26 cellular contexts compared by ENCODE assay signal in the genomic region with DNA sequence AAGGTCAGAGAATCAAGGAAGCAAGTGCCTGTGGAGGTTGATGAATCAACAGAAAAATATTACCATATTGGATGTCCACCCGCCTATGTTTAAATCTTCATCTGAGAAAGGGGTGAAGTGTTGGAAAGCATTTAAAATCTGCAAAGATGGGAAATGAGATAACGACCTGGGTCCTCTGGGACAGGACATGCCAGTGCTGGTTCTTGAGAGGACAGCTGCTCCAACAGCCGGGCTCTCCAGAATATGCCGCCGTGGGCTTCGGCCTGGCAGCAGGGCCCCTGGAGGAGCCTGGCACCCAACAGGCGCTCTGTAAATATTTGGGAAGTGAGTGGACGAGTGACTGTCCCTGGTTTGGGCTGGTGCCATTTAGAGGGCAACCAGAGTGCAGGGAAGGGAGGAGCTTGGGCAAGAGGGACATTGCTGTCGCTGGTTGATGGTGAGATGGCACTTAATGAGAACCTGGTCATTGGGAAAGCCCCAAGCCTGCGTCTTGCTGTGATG.
DNase-seq lines count a peak whose midpoint lies in the region; ATAC-seq lines count a peak whose summit lies in the region.
"Had no signal": no experiment of that assay in that cellular context is flagged by ENCODE, and none has a peak within 500 bp of the region (broad histone marks: within the 10 kb centered on the region; RNA-seq: fewer than 3 reads in every experiment).

No MANE protein-coding gene starts in this region.

- no peaks in the 10 kb centered on the region for H3K27me3 ChIP-seq in MG63
- H3K27me3 ChIP-seq: colonic mucosa had no signal

- H3K4me3 Mint-ChIP-seq in immature natural killer cell: no peak overlapping the region
- H3K4me3 Mint-ChIP-seq: activated CD4-positive, alpha-beta T cell treated with anti-CD3 and anti-CD28 coated beads, Interleukin-2, amount 10 ng/mL, durations not matched to agents 7 days and 5 days; activated naive CD4-positive, alpha-beta T cell treated with anti-CD3 and anti-CD28 coated beads, Interleukin-2, amount 10 ng/mL, durations not matched to agents 7 days and 5 days; activated T-cell treated with anti-CD3 and anti-CD28 coated beads, Interleukin-2, amount 50 U/mL, for 72 hours; endodermal cell; natural killer cell treated with Interleukin-12 subunit alpha and Interleukin-12 subunit beta and Interleukin-15 and Interleukin-18, amount 100 ng/mL, for 72 hours; stimulated activated naive B cell treated with anti-CD40 and anti-IgM and Interleukin-4, amounts not matched to agents 10 μg/mL and 1 μg/mL and 100 μg/mL, for 72 hours; T-helper 2 cell treated with Interferon-gamma antibody and Interleukin-4, amounts not matched to agents 5 μg/mL and 100 μg/mL, for 36 hours had no signal

- peaks cover 0 to 4% (median 0%) of the 10 kb centered on the region in 3 donors for H3K27me3 Mint-ChIP-seq in immature natural killer cell (ENCODE audit: low read depth in 3 of 3)
- H3K27me3 Mint-ChIP-seq: activated CD4-positive, alpha-beta T cell treated with anti-CD3 and anti-CD28 coated beads, Interleukin-2, amount 10 ng/mL, durations not matched to agents 7 days and 5 days; activated naive CD4-positive, alpha-beta T cell treated with anti-CD3 and anti-CD28 coated beads, Interleukin-2, amount 10 ng/mL, durations not matched to agents 7 days and 5 days had no signal

- H3K27ac Mint-ChIP-seq in immature natural killer cell: no peak overlapping the region
- H3K27ac Mint-ChIP-seq: activated CD4-positive, alpha-beta T cell treated with anti-CD3 and anti-CD28 coated beads, Interleukin-2, amount 10 ng/mL, durations not matched to agents 7 days and 5 days; activated naive CD4-positive, alpha-beta T cell treated with anti-CD3 and anti-CD28 coated beads, Interleukin-2, amount 10 ng/mL, durations not matched to agents 7 days and 5 days; activated T-cell treated with anti-CD3 and anti-CD28 coated beads, Interleukin-2, amount 50 U/mL, for 72 hours; endodermal cell; natural killer cell treated with Interleukin-12 subunit alpha and Interleukin-12 subunit beta and Interleukin-15 and Interleukin-18, amount 100 ng/mL, for 72 hours; stimulated activated naive B cell treated with anti-CD40 and anti-IgM and Interleukin-4, amounts not matched to agents 10 μg/mL and 1 μg/mL and 100 μg/mL, for 72 hours; T-helper 2 cell treated with Interferon-gamma antibody and Interleukin-4, amounts not matched to agents 5 μg/mL and 100 μg/mL, for 36 hours had no signal

- H3K4me3 ChIP-seq in MG63: no peak overlapping the region
- H3K4me3 ChIP-seq: colonic mucosa, esophagus squamous epithelium had no signal

- H3K4me1 Mint-ChIP-seq in immature natural killer cell: no peaks in the 10 kb centered on the region
- H3K4me1 Mint-ChIP-seq: activated CD4-positive, alpha-beta T cell treated with anti-CD3 and anti-CD28 coated beads, Interleukin-2, amount 10 ng/mL, durations not matched to agents 7 days and 5 days; activated naive CD4-positive, alpha-beta T cell treated with anti-CD3 and anti-CD28 coated beads, Interleukin-2, amount 10 ng/mL, durations not matched to agents 7 days and 5 days; endodermal cell; stimulated activated naive B cell treated with anti-CD40 and anti-IgM and Interleukin-4, amounts not matched to agents 10 μg/mL and 1 μg/mL and 100 μg/mL, for 72 hours had no signal

- ATAC-seq in GM21423 (IDR thresholded peaks at IDR 0.05; ENCODE audit: unreplicated experiment) (no peak), GM21526 (IDR thresholded peaks at IDR 0.05; ENCODE audit: low FRiP score, unreplicated experiment) (no peak)
- ATAC-seq: activated T-cell treated with anti-CD3 and anti-CD28 coated beads, Interleukin-2, amount 50 U/mL, for 72 hours; natural killer cell treated with Interleukin-12 subunit alpha and Interleukin-12 subunit beta and Interleukin-15 and Interleukin-18, amount 100 ng/mL, for 72 hours; Panc1; stimulated activated naive B cell treated with anti-CD40 and anti-IgM and Interleukin-4, amounts not matched to agents 10 μg/mL and 1 μg/mL and 100 μg/mL, for 72 hours had no signal

- H3K36me3 Mint-ChIP-seq in immature natural killer cell: no peaks in the 10 kb centered on the region
- H3K36me3 Mint-ChIP-seq: activated naive CD4-positive, alpha-beta T cell treated with anti-CD3 and anti-CD28 coated beads, Interleukin-2, amount 10 ng/mL, durations not matched to agents 7 days and 5 days; natural killer cell treated with Interleukin-12 subunit alpha and Interleukin-12 subunit beta and Interleukin-15 and Interleukin-18, amount 100 ng/mL, for 72 hours; stimulated activated naive B cell treated with anti-CD40 and anti-IgM and Interleukin-4, amounts not matched to agents 10 μg/mL and 1 μg/mL and 100 μg/mL, for 72 hours had no signal

- H3K36me3 ChIP-seq in MG63: no peaks in the 10 kb centered on the region
- H3K36me3 ChIP-seq: colonic mucosa, WERI-Rb-1 had no signal

- H3K9me3 Mint-ChIP-seq in immature natural killer cell: peaks cover 0 to 4% (median 0%) of the 10 kb centered on the region in 6 donors
- H3K9me3 Mint-ChIP-seq: activated CD4-positive, alpha-beta T cell treated with anti-CD3 and anti-CD28 coated beads, Interleukin-2, amount 10 ng/mL, durations not matched to agents 7 days and 5 days; activated naive CD4-positive, alpha-beta T cell treated with anti-CD3 and anti-CD28 coated beads, Interleukin-2, amount 10 ng/mL, durations not matched to agents 7 days and 5 days; endodermal cell; natural killer cell treated with Interleukin-12 subunit alpha and Interleukin-12 subunit beta and Interleukin-15 and Interleukin-18, amount 100 ng/mL, for 72 hours; T-helper 2 cell treated with Interferon-gamma antibody and Interleukin-4, amounts not matched to agents 5 μg/mL and 100 μg/mL, for 36 hours had no signal

- DNase-seq in AG08395 (ENCODE audit: low spot score) (peak; percentile 44), EL (peak; percentile 74), MG63 (peak; percentile 75), kidney tubule cell (ENCODE audit: low spot score) (peak; percentile 44), immature natural killer cell (no peak)
- DNase-seq: activated CD4-positive, alpha-beta T cell treated with anti-CD3 and anti-CD28 coated beads, Interleukin-2, amount 10 ng/mL, durations not matched to agents 7 days and 5 days; activated naive CD4-positive, alpha-beta T cell treated with anti-CD3 and anti-CD28 coated beads, Interleukin-2, amount 10 ng/mL, durations not matched to agents 7 days and 5 days; activated T-cell treated with anti-CD3 and anti-CD28 coated beads, Interleukin-2, amount 50 U/mL, for 72 hours; amygdala; colonic mucosa; endodermal cell; esophagus squamous epithelium; GOT3; midbrain; NCI-H1105 treated with DMSO at 0.1 percent for 48 hours; NCI-H2081; NCI-H510A; retina; stimulated activated CD4-positive, alpha-beta T cell treated with anti-CD3 and anti-CD28 coated beads, Interleukin-4, amount 100 ng/mL, for 24 hours; stimulated activated naive B cell treated with anti-CD40 and anti-IgM and Interleukin-4, amounts not matched to agents 10 μg/mL and 1 μg/mL and 100 μg/mL, for 72 hours; WERI-Rb-1 had no signal

- no peaks in the 10 kb centered on the region for H3K9me3 ChIP-seq in MG63
- H3K9me3 ChIP-seq: colonic mucosa, esophagus squamous epithelium had no signal

Comparison
In these comparisons a context has a peak if more than half of its experiments do, and no peak if none do; other contexts are left out.
1. DNase-seq: peak in AG08395 (single experiment), EL (single experiment), MG63 (single experiment) and kidney tubule cell (single experiment); none in immature natural killer cell (0 of 3).